ENCODE assay signal across 1 cellular context in genomic region chr2:46296840-46297545, GRCh38.
TF ChIP-seq lines count a peak whose summit lies in the region.

EPAS1 (plus strand) TSS chr2:46297407; CDS start chr2:46297912, 505 bp downstream.

TF ChIP-seq in K562, 482 proteins besides CTCF, POLR2A, EP300 and RAD21 (continued from another document and continues in another):
- TF ChIP-seq SFPQ (IDR thresholded peaks at IDR 0.05; ENCODE audit: low read depth, low read length), result no peak
- TF ChIP-seq THAP12 (CRISPR knock-in tag; IDR thresholded peaks at IDR 0.05), result no peak
- TF ChIP-seq SOX6 (IDR thresholded peaks at IDR 0.05), result 0 out of 2 replicates have a peak, but pooled peaks have one; percentile 7
- no peak for TF ChIP-seq GABPA (tag; conservative IDR thresholded peaks at IDR 0.05; ENCODE audit: low read depth)
- no peak for TF ChIP-seq SMARCA5 (IDR thresholded peaks at IDR 0.05)
- TF ChIP-seq ARID3B (CRISPR knock-in tag; IDR thresholded peaks at IDR 0.05; ENCODE audit: borderline replicate concordance), result no peak
- 0 out of 2 replicates have a peak, but pooled peaks have one; percentile 41 for TF ChIP-seq NR3C1 (CRISPR knock-in tag; IDR thresholded peaks at IDR 0.05)
- TF ChIP-seq ZNF77 (CRISPR knock-in tag; IDR thresholded peaks at IDR 0.05), result no peak
- peak; percentile 86 for TF ChIP-seq NCOA6 (IDR thresholded peaks at IDR 0.05)
- TF ChIP-seq ZBTB11 (CRISPR knock-in tag; IDR thresholded peaks at IDR 0.05), result peak in 1 of 3 experiments; percentile 56; a peak in 1 of 6 replicates
- TF ChIP-seq EGR1 (conservative IDR thresholded peaks at IDR 0.05), result peak; percentile 48
- TF ChIP-seq TAF7 (tag; IDR thresholded peaks at IDR 0.05), result no peak
- TF ChIP-seq RCOR1 (IDR thresholded peaks at IDR 0.05; ENCODE audit: borderline replicate concordance in 1 of 2, low read depth in 2 of 2, low read length in 2 of 2), result peak in 1 of 2 experiments; percentile 21; a peak in 1 of 4 replicates
- TF ChIP-seq SUPT5H (IDR thresholded peaks at IDR 0.05), result peak; percentile 42; the same call in 1 of the 2 replicates
- no peak for TF ChIP-seq CLOCK (CRISPR knock-in tag; IDR thresholded peaks at IDR 0.05; ENCODE audit: borderline replicate concordance)
- no peak for TF ChIP-seq NR2C1 (IDR thresholded peaks at IDR 0.05)
- peak; percentile 46; the same call in 1 of the 2 replicates for TF ChIP-seq NR2C1 (tag; IDR thresholded peaks at IDR 0.05)
- TF ChIP-seq SRSF9 (IDR thresholded peaks at IDR 0.05; ENCODE audit: borderline replicate concordance, low read depth, low read length), result no peak
- TF ChIP-seq STAT5A (IDR thresholded peaks at IDR 0.05; ENCODE audit: borderline replicate concordance, low read length), result no peak
- no peak for TF ChIP-seq SLC30A9 (CRISPR knock-in tag; IDR thresholded peaks at IDR 0.05)
- no peak for TF ChIP-seq ZNF778 (CRISPR knock-in tag; IDR thresholded peaks at IDR 0.05)
- TF ChIP-seq CTBP1 (IDR thresholded peaks at IDR 0.05; ENCODE audit: borderline replicate concordance), result peak; percentile 27; the same call in 1 of the 2 replicates
- no peak for TF ChIP-seq ZBTB43 (CRISPR knock-in tag; IDR thresholded peaks at IDR 0.05)
- peak; percentile 68 for TF ChIP-seq SMAD4 (CRISPR knock-in tag; conservative IDR thresholded peaks at IDR 0.05)
- TF ChIP-seq ETV5 (CRISPR knock-in tag; IDR thresholded peaks at IDR 0.05; ENCODE audit: low read depth), result no peak
- no peak for TF ChIP-seq ZNF324 (CRISPR knock-in tag; IDR thresholded peaks at IDR 0.05)
- no peak for TF ChIP-seq HES1 (IDR thresholded peaks at IDR 0.05; ENCODE audit: low read depth)
- TF ChIP-seq E2F3 (CRISPR knock-in tag; IDR thresholded peaks at IDR 0.05), result no peak
- TF ChIP-seq ZNF280A (IDR thresholded peaks at IDR 0.05; ENCODE audit: low read depth, partially characterized antibody), result no peak
- TF ChIP-seq SREBF1 (IDR thresholded peaks at IDR 0.05; ENCODE audit: borderline replicate concordance, low read depth, low read length), result no peak
- TF ChIP-seq ILK (tag; IDR thresholded peaks at IDR 0.05; ENCODE audit: borderline replicate concordance, low read depth), result no peak
- TF ChIP-seq ZNF175 (CRISPR knock-in tag; IDR thresholded peaks at IDR 0.05; ENCODE audit: low read depth), result peak; percentile 48; the same call in 1 of the 2 replicates
- peak; percentile 54 for TF ChIP-seq NFIC (IDR thresholded peaks at IDR 0.05)
- TF ChIP-seq POLR2AphosphoS5 (IDR thresholded peaks at IDR 0.05; ENCODE audit: control insufficient read depth, insufficient read depth, low read depth, low read length), result peak; percentile 25; the same call in 1 of the 2 replicates
- TF ChIP-seq ZBTB5 (IDR thresholded peaks at IDR 0.05), result no peak
- no peak for TF ChIP-seq RFX1 (IDR thresholded peaks at IDR 0.05)
- peak; percentile 70 to 90 for TF ChIP-seq E2F6 (IDR thresholded peaks at IDR 0.05; ENCODE audit: borderline replicate concordance in 1 of 2, extremely low read depth in 1 of 2, insufficient read depth in 1 of 2, insufficient read length in 1 of 2, low read depth in 1 of 2, low read length in 1 of 2, poor library complexity in 1 of 2, severe bottlenecking in 1 of 2)
- no peak for TF ChIP-seq TRIM28 (IDR thresholded peaks at IDR 0.05)
- no peak for TF ChIP-seq POLR3A (IDR thresholded peaks at IDR 0.05; ENCODE audit: borderline replicate concordance, extremely low read depth, insufficient read depth, insufficient read length)
- TF ChIP-seq PML (IDR thresholded peaks at IDR 0.05; ENCODE audit: low read length), result no peak
- TF ChIP-seq CAMTA2 (CRISPR knock-in tag; conservative IDR thresholded peaks at IDR 0.05), result no peak
- TF ChIP-seq CREM (IDR thresholded peaks at IDR 0.05; ENCODE audit: low read depth), result peak; percentile 65; the same call in 1 of the 2 replicates
- 0 out of 2 replicates have a peak, but pooled peaks have one; percentile 43 for TF ChIP-seq SIN3B (IDR thresholded peaks at IDR 0.05; ENCODE audit: low read depth)
- TF ChIP-seq NR4A1 (CRISPR knock-in tag; IDR thresholded peaks at IDR 0.05), result no peak
- TF ChIP-seq NR4A1 (tag; IDR thresholded peaks at IDR 0.05), result peak; percentile 34; the same call in 1 of the 2 replicates
- TF ChIP-seq BCL6 (CRISPR knock-in tag; IDR thresholded peaks at IDR 0.05), result no peak
- peak; percentile 52; the same call in 1 of the 2 replicates for TF ChIP-seq RB1 (IDR thresholded peaks at IDR 0.05; ENCODE audit: low read depth)
- TF ChIP-seq RNF2 (IDR thresholded peaks at IDR 0.05), result peak; percentile 40; the same call in 1 of the 2 replicates
